In genomic region chr18:3450358-3451107, GRCh38 we compare ENCODE assay signal across 8 cellular contexts. TPM values are rescaled to one million over a fixed set of nuclear protein-coding genes. Genes with fewer than 3 reads are reported as not detected.
DNase-seq lines count a peak whose midpoint lies in the region; ATAC-seq and TF ChIP-seq lines count a peak whose summit lies in the region.

No MANE protein-coding gene starts in this region.

- H3K27ac ChIP-seq in foreskin keratinocyte = peak overlapping the region; percentile 99
- H3K27ac ChIP-seq in neuronal stem cell (replicated peaks; ENCODE audit: low read length) = peak overlapping the region; percentile 91
- peak overlapping the region; percentile 100 for H3K27ac ChIP-seq in suprapubic skin

- WGBS in neuronal stem cell (ENCODE audit: extremely low coverage in 2 of 2, insufficient read length in 2 of 2, insufficient replicate concordance in 1 of 2), 2 donors = no CpG with 5 or more reads among the region's 69 CpGs
- WGBS in suprapubic skin = 0% methylated on average over 22 of the region's 69 CpGs

- H2AK5ac ChIP-seq in neuronal stem cell (ENCODE audit: low read depth, low read length) = peak overlapping the region; percentile 98

- peak overlapping the region; percentile 87 for H4K91ac ChIP-seq in neuronal stem cell (ENCODE audit: low read depth, low read length, poor library complexity)

- H3K18ac ChIP-seq in neuronal stem cell (ENCODE audit: low read length) = peak overlapping the region; percentile 99

- peak overlapping the region; percentile 43 for H2AFZ ChIP-seq in neuronal stem cell (ENCODE audit: low read length)

- TF ChIP-seq EP300 in suprapubic skin (IDR thresholded peaks at IDR 0.05) = no peak

- H3K14ac ChIP-seq in neuronal stem cell (ENCODE audit: low read length) = peak overlapping the region; percentile 96

- peak overlapping the region; percentile 76 for H2BK12ac ChIP-seq in neuronal stem cell (ENCODE audit: low read length)

- H3K4me1 ChIP-seq in foreskin keratinocyte = peaks cover 30% of the 10 kb centered on the region
- peaks cover 7 to 16% of the 10 kb centered on the region in 2 donors for H3K4me1 ChIP-seq in neuronal stem cell (ENCODE audit: control insufficient read depth in 2 of 2, insufficient read depth in 1 of 2, low read depth in 1 of 2, low read length in 2 of 2)
- H3K4me1 ChIP-seq in suprapubic skin = peaks cover 49% of the 10 kb centered on the region

- H3K23ac ChIP-seq in neuronal stem cell (ENCODE audit: low read depth, low read length, poor library complexity) = peak overlapping the region; percentile 100

- H3K4me3 ChIP-seq in neuronal stem cell (ENCODE audit: low read length in 2 of 2) (peak overlapping the region; percentile 69 to 95), suprapubic skin (peak overlapping the region; percentile 90)

- peak overlapping the region; percentile 91 for H2BK15ac ChIP-seq in neuronal stem cell (ENCODE audit: low read length)

- H3K27me3 ChIP-seq in foreskin keratinocyte (no peaks in the 10 kb centered on the region), neuronal stem cell (ENCODE audit: control insufficient read depth in 3 of 3, insufficient read depth in 3 of 3, low read depth in 1 of 3, low read length in 3 of 3) (no peaks in the 10 kb centered on the region), suprapubic skin (no peaks in the 10 kb centered on the region)

- peak overlapping the region; percentile 7 for H4K8ac ChIP-seq in neuronal stem cell (ENCODE audit: low read depth, low read length)

- no peaks in the 10 kb centered on the region for H3K79me1 ChIP-seq in neuronal stem cell (ENCODE audit: low read depth, low read length)

- peak overlapping the region; percentile 91 for H3K4ac ChIP-seq in neuronal stem cell (ENCODE audit: low read length)

- TF ChIP-seq CTCF in GM20000 (IDR thresholded peaks at IDR 0.05; ENCODE audit: extremely low read depth, missing control alignments) (no peak), foreskin keratinocyte (conservative IDR thresholded peaks at IDR 0.05) (no peak), suprapubic skin (IDR thresholded peaks at IDR 0.05) (no peak)

- H3K36me3 ChIP-seq in neuronal stem cell (replicated peaks in 1 of 2; ENCODE audit: control insufficient read depth in 2 of 2, insufficient read depth in 2 of 2, low read length in 2 of 2) (peaks cover 0 to 4% of the 10 kb centered on the region in 2 donors), suprapubic skin (no peaks in the 10 kb centered on the region)

- DNase-seq in GM20000 (ENCODE audit: low spot score) (peak; percentile 45), OCI-M1 (lab: John Stamatoyannopoulos, UW) (peak; percentile 80), foreskin keratinocyte (peak in 1 of 2 donors; percentile 43), neuronal stem cell (ENCODE audit: low spot score) (peak; percentile 23), suprapubic skin (ENCODE audit: low spot score in 2 of 2) (peak; percentile 88 to 92), DMS114 treated with DMSO at 0.1 percent for 48 hours (lab: John Stamatoyannopoulos, UW; ENCODE audit: unreplicated experiment) (no peak)
- peak; percentile 89 for DNase-seq in activated effector memory CD4-positive, alpha-beta T cell treated with anti-CD3 and anti-CD28 coated beads, Interleukin-2, amount 50 U/mL, for 16 hours

- peak overlapping the region; percentile 95 for H2BK120ac ChIP-seq in neuronal stem cell (ENCODE audit: low read depth, low read length)

- ATAC-seq in foreskin keratinocyte (no peak), HG02798 (IDR thresholded peaks at IDR 0.05; ENCODE audit: poor library complexity, unreplicated experiment) (no peak)

- peak overlapping the region; percentile 97 for H3K9ac ChIP-seq in neuronal stem cell (ENCODE audit: low read depth, low read length, poor library complexity)

- H3K9me3 ChIP-seq in neuronal stem cell (replicated peaks in 1 of 2; ENCODE audit: control insufficient read depth in 2 of 2, insufficient read depth in 1 of 2, low read depth in 1 of 2, low read length in 2 of 2) (no peaks in the 10 kb centered on the region), suprapubic skin (no peaks in the 10 kb centered on the region)

- peak overlapping the region; percentile 66 for H3K4me2 ChIP-seq in neuronal stem cell (ENCODE audit: insufficient read depth, low read length, poor library complexity, severe bottlenecking)

- TF ChIP-seq POLR2A in suprapubic skin (IDR thresholded peaks at IDR 0.05) = peak in 1 of 2 donors; percentile 10

- H2BK5ac ChIP-seq in neuronal stem cell (ENCODE audit: low read length) = peak overlapping the region; percentile 100

RNA-seq across cellular contexts. Expression of gene TGIF1, which starts 0.6 kb away (rescaled TPM):
- total RNA-seq in foreskin keratinocyte (80.1 and 83.4 TPM in 2 replicates), suprapubic skin (100 to 1,000 TPM in 2 of 4 donors, 10 to 100 TPM in 2; 89.4 to 122 (median 108) TPM)
- 48.7 and 55.4 TPM in 2 replicates for polyA plus RNA-seq in foreskin keratinocyte
- 85.8 TPM for polyA plus RNA-seq in neuronal stem cell (2013, experiment 1 of 2)
- polyA plus RNA-seq in neuronal stem cell (2013, experiment 2 of 2) = 86.4 TPM
